Comparison of ENCODE assay signal across 15 cellular contexts in the genomic region with DNA sequence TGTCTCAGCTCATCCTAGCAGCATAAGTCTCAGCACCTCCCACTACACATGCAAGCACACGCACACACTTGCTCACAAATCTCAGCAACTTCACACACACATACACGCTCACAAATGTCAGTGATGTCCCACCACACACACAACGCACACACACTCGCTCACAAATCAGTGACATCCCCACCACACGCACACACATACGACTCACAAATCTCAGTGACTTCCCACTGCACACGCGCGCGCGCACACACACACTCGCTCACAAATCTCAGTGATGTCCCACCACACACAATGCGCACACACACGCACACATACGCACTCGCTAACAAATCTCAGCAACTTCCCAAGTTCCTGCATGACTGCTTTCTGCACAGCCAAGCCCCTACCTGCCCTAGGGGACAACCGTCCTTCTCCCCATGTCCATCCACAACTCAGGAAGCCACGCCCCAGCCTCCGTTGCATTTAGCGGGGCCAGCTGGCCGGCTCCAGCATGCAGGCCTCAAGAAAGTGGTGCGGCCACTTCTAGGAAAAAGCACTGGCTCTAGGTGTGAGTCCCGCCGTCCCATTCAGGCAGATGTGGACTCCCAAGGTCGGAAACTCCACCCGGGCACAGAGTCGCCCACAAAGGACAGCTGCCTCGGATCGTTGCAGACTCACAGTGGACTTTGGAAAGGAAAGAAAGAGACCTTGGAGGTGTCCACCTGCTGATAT.
DNase-seq lines count a peak whose midpoint lies in the region; ATAC-seq, FAIRE-seq and TF ChIP-seq lines count a peak whose summit lies in the region.
"Had no signal": no experiment of that assay in that cellular context is flagged by ENCODE, and none has a peak within 500 bp of the region (broad histone marks: within the 10 kb centered on the region; RNA-seq: fewer than 3 reads in every experiment).

No MANE protein-coding gene starts in this region.

- H3K56ac ChIP-seq in H1 (replicated peaks; ENCODE audit: insufficient read length, low read depth, low read length) = no peak overlapping the region

- H3K4me1 ChIP-seq in H1 (replicated peaks in 1 of 4; ENCODE audit: control insufficient read depth in 3 of 4, insufficient read depth in 4 of 4, low read length in 3 of 4) (no peaks in the 10 kb centered on the region), sigmoid colon (no peaks in the 10 kb centered on the region), adrenal gland (replicated peaks in 1 of 2) (no peaks in the 10 kb centered on the region)

- TF ChIP-seq RAD21 in H1 (IDR thresholded peaks at IDR 0.05 in 1 of 2, conservative IDR thresholded peaks at IDR 0.05 in 1 of 2; ENCODE audit: low read depth in 2 of 2, low read length in 2 of 2) = no peak

- H4K8ac ChIP-seq in H1 (ENCODE audit: extremely low read depth, insufficient read depth, low read length) = peak overlapping the region; percentile 18; the same call in 1 of the 2 replicates

- H3K18ac ChIP-seq in H1 (ENCODE audit: extremely low read depth, low read length) = no peak overlapping the region; the same call in 1 of the 2 replicates

- 85% methylated on average over 27 of the region's 29 CpGs; no CpG with 5 or more reads in 1 of the 2 experiments for WGBS in H1 (ENCODE audit: extremely low coverage in 1 of 2, insufficient coverage in 1 of 2, insufficient read length in 1 of 2, insufficient replicate concordance in 2 of 2, low coverage in 1 of 2, low lambda C conversion rate in 2 of 2, missing lambda C conversion rate in 1 of 2), 2 experiments
- WGBS in sigmoid colon, 2 donors = 83 to 87% methylated on average over 29 of the region's 29 CpGs
- WGBS in adrenal gland, 4 donors = 78 to 84% (median 82%) methylated on average over 24 to 29 of the region's 29 CpGs

- no peak overlapping the region for H2BK15ac ChIP-seq in H1 (ENCODE audit: low read length)

- POLR2A ChIA-PET in H1 (lab: Charles Lee; ENCODE audit: partially characterized antibody) = no interaction called here

- H3K9ac ChIP-seq in H1 (replicated peaks in 1 of 4; ENCODE audit: extremely low read depth in 1 of 4, low read depth in 3 of 4, low read length in 3 of 4) = no peak overlapping the region
- H3K9ac ChIP-seq: BLaER1 treated with 17β-estradiol and CSF1 and Interleukin-3, amounts not matched to agents 10 nM and 100 nM had no signal

- DNase-seq in cardiac septum (ENCODE audit: low spot score) = peak; percentile 50
- no peak for DNase-seq in left ventricle myocardium superior
- DNase-seq in H1 (ENCODE audit: low read depth in 1 of 2, low spot score in 2 of 2) = no peak
- peak; percentile 53 for DNase-seq in sigmoid colon
- no peak for DNase-seq in adrenal gland
- DNase-seq: ACHN; CD4-positive, CD25-positive, alpha-beta regulatory T cell; DMS53; GF-D8; H9 had no signal

- H2AK5ac ChIP-seq in H1 (ENCODE audit: low read depth, low read length) = no peak overlapping the region

- no peak overlapping the region; the same call in 1 of the 2 replicates for H2AFZ ChIP-seq in H1 (ENCODE audit: low read length)
- H2AFZ ChIP-seq: GM23338 had no signal

- intact Hi-C loops in cardiac septum (cut with DNase I) (no loop called here), left ventricle myocardium superior (cut with micrococcal nuclease) (no loop called here), sigmoid colon (cut with DNase I) (no loop called here), adrenal gland (cut with DNase I) (no loop called here)

- no peak overlapping the region for H3K14ac ChIP-seq in H1 (ENCODE audit: insufficient read length)

- no peak for FAIRE-seq in H1 (lab: Jason Lieb, UNC)
- FAIRE-seq: GM18507 had no signal

- H3K23ac ChIP-seq in H1 (ENCODE audit: insufficient read length) = no peak overlapping the region

- H3K27ac ChIP-seq in H1 (ENCODE audit: low read depth, low read length) (no peak overlapping the region), sigmoid colon (no peak overlapping the region), adrenal gland (no peak overlapping the region)
- H3K27ac ChIP-seq: BLaER1 treated with 17β-estradiol and CSF1 and Interleukin-3, amounts not matched to agents 10 nM and 100 nM had no signal

- H4K91ac ChIP-seq in H1 (replicated peaks; ENCODE audit: insufficient read length, low read length) = no peak overlapping the region

- 0 out of 2 replicates have a peak overlapping the region, but pooled peaks have one; percentile 27 for H2BK12ac ChIP-seq in H1 (ENCODE audit: low read depth, low read length)

- H3K9me3 ChIP-seq in H1 (ENCODE audit: insufficient read depth in 2 of 2, low read depth in 1 of 2, low read length in 1 of 2) (peaks cover 0 to 2% of the 10 kb centered on the region in 2 experiments; a peak in 1 of 4 replicates), sigmoid colon (no peaks in the 10 kb centered on the region), adrenal gland (replicated peaks in 1 of 3) (no peaks in the 10 kb centered on the region)

- TF ChIP-seq POLR2A in H1 (IDR thresholded peaks at IDR 0.05; ENCODE audit: control extremely low read depth in 1 of 2, low read depth in 2 of 2, low read length in 2 of 2) (no peak), sigmoid colon (IDR thresholded peaks at IDR 0.05) (no peak), adrenal gland (IDR thresholded peaks at IDR 0.05) (no peak)

- H3K79me2 ChIP-seq in H1 (ENCODE audit: control insufficient read depth in 1 of 2, insufficient read depth in 2 of 2, low read length in 2 of 2) = no peaks in the 10 kb centered on the region

- no peak for TF ChIP-seq CTCF in H1 (IDR thresholded peaks at IDR 0.05; ENCODE audit: control extremely low read depth in 1 of 3, insufficient read depth in 1 of 3, low read depth in 1 of 3, low read length in 3 of 3)
- no peak for TF ChIP-seq CTCF in sigmoid colon (IDR thresholded peaks at IDR 0.05)
- TF ChIP-seq CTCF in adrenal gland (IDR thresholded peaks at IDR 0.05) = no peak

- TF ChIP-seq EP300 in H1 (IDR thresholded peaks at IDR 0.05; ENCODE audit: borderline replicate concordance in 1 of 2, low read depth in 2 of 2, low read length in 2 of 2) = no peak
- no peak for TF ChIP-seq EP300 in sigmoid colon (IDR thresholded peaks at IDR 0.05)

- H3K4me3 ChIP-seq in H1 (ENCODE audit: extremely low read depth in 1 of 4, insufficient read depth in 2 of 4, low read depth in 3 of 4, low read length in 4 of 4) (no peak overlapping the region), sigmoid colon (no peak overlapping the region), adrenal gland (no peak overlapping the region)
- H3K4me3 ChIP-seq: BLaER1 treated with 17β-estradiol and CSF1 and Interleukin-3, amounts not matched to agents 10 nM and 100 nM; GM23338 had no signal

- H3K79me1 ChIP-seq in H1 (ENCODE audit: low read depth, low read length) = no peaks in the 10 kb centered on the region

- H4K5ac ChIP-seq in H1 (ENCODE audit: insufficient read length, low read depth, low read length) = no peak overlapping the region

- H4K20me1 ChIP-seq in H1 (replicated peaks in 1 of 2; ENCODE audit: control insufficient read depth in 1 of 2, insufficient read depth in 2 of 2, low read length in 2 of 2) = peaks cover 0 to 2% of the 10 kb centered on the region in 2 experiments
- H4K20me1 ChIP-seq: BLaER1 treated with 17β-estradiol and CSF1 and Interleukin-3, amounts not matched to agents 10 nM and 100 nM had no signal

- H3K4me2 ChIP-seq in H1 (ENCODE audit: insufficient read depth in 1 of 2, low read depth in 2 of 2, low read length in 2 of 2) = no peak overlapping the region
- H3K4me2 ChIP-seq: BLaER1 treated with 17β-estradiol and CSF1 and Interleukin-3, amounts not matched to agents 10 nM and 100 nM; GM23338 had no signal

- no peaks in the 10 kb centered on the region for H3K23me2 ChIP-seq in H1 (ENCODE audit: low read depth, low read length)

- peak overlapping the region; percentile 75 for H2BK120ac ChIP-seq in H1 (replicated peaks; ENCODE audit: low read depth, low read length)

- H3K36me3 ChIP-seq in H1 (ENCODE audit: control insufficient read depth in 2 of 4, insufficient read depth in 4 of 4, low read length in 3 of 4) = no peaks in the 10 kb centered on the region
- no peaks in the 10 kb centered on the region for H3K36me3 ChIP-seq in sigmoid colon
- no peaks in the 10 kb centered on the region for H3K36me3 ChIP-seq in adrenal gland (replicated peaks in 1 of 2)

- no peak overlapping the region for H2BK20ac ChIP-seq in H1 (ENCODE audit: low read length)

- peak overlapping the region; percentile 97 for H3K4ac ChIP-seq in H1 (replicated peaks; ENCODE audit: insufficient read length, low read depth, low read length)

- no peaks in the 10 kb centered on the region for H3K27me3 ChIP-seq in H1 (replicated peaks in 1 of 4; ENCODE audit: control insufficient read depth in 3 of 4, extremely low read depth in 1 of 4, insufficient read depth in 3 of 4, low read length in 3 of 4)
- H3K27me3 ChIP-seq in sigmoid colon = no peaks in the 10 kb centered on the region
- H3K27me3 ChIP-seq in adrenal gland = no peaks in the 10 kb centered on the region
- H3K27me3 ChIP-seq: BLaER1 treated with 17β-estradiol and CSF1 and Interleukin-3, amounts not matched to agents 10 nM and 100 nM had no signal

- ATAC-seq in left ventricle myocardium superior (no peak), HG03135 (IDR thresholded peaks at IDR 0.05; ENCODE audit: unreplicated experiment) (no peak), GM18867 (IDR thresholded peaks at IDR 0.05; ENCODE audit: unreplicated experiment) (no peak)
- ATAC-seq: GM23338 had no signal

- H2BK5ac ChIP-seq in H1 (ENCODE audit: low read depth, low read length) = 0 out of 2 replicates have a peak overlapping the region, but pooled peaks have one; percentile 24

- CTCF ChIA-PET in H1 (lab: Charles Lee; ENCODE audit: partially characterized antibody) = interaction anchor here (0.8 kb wide), 1 partner anchor 28 kb away, joined by 3 read pairs; no protein-coding TSS in a partner anchor

TF ChIP-seq in H1, 55 proteins besides CTCF, POLR2A, EP300 and RAD21 (continues in another document):
- TF ChIP-seq JUN (IDR thresholded peaks at IDR 0.05; ENCODE audit: low read depth, low read length) (no peak), SP2 (IDR thresholded peaks at IDR 0.05; ENCODE audit: low read length) (no peak), BCL11A (IDR thresholded peaks at IDR 0.05; ENCODE audit: low read depth in 2 of 2, low read length in 2 of 2) (no peak), SP4 (IDR thresholded peaks at IDR 0.05; ENCODE audit: low read length) (no peak), RNF2 (IDR thresholded peaks at IDR 0.05; ENCODE audit: borderline replicate concordance, low read depth, low read length, missing control alignments, poor library complexity, severe bottlenecking) (no peak), RXRA (IDR thresholded peaks at IDR 0.05; ENCODE audit: insufficient read depth, low read depth, low read length) (no peak), JUND (IDR thresholded peaks at IDR 0.05; ENCODE audit: low read length) (no peak), SIX5 (IDR thresholded peaks at IDR 0.05; ENCODE audit: low read depth, low read length) (no peak)
- TF ChIP-seq, protein P1, sequence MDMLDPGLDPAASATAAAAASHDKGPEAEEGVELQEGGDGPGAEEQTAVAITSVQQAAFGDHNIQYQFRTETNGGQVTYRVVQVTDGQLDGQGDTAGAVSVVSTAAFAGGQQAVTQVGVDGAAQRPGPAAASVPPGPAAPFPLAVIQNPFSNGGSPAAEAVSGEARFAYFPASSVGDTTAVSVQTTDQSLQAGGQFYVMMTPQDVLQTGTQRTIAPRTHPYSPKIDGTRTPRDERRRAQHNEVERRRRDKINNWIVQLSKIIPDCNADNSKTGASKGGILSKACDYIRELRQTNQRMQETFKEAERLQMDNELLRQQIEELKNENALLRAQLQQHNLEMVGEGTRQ (IDR thresholded peaks at IDR 0.05; ENCODE audit: low read length) = no peak

Comparison
In these comparisons a context has a peak if more than half of its experiments do, and no peak if none do; other contexts are left out.
1. DNase-seq: peak in cardiac septum (single experiment) and sigmoid colon (single experiment); none in left ventricle myocardium superior (single experiment), H1 (0 of 2) and adrenal gland (0 of 7).